ENCODE assay signal across 17 cellular contexts in the genomic region with DNA sequence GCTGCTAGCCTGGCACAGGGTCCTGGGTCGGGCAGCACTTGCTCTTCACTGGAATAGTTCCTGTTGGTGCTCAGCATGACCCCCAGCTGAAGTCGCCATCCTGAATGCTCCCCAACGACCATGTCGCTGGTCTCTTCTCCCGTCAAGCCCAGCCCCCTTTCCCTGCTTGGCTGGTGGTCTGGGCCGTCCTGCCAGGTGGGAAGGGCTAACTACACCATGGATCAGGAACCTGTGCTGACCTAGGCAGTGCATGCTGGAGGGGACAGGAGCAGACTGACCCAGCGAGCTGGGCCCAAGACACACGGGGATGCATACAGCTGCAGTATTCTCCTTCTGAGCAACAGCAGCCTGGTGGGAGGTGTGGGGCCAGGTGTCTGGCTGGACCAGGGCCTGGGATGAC. TPM values are rescaled to one million over a fixed set of nuclear protein-coding genes. Genes with fewer than 3 reads are reported as not detected.
A peak's percentile ranks its signal among the peaks of the same experiment; 100 is the strongest.
DNase-seq lines count a peak whose midpoint lies in the region; ATAC-seq and TF ChIP-seq lines count a peak whose summit lies in the region.
"Had no signal": no experiment of that assay in that cellular context is flagged by ENCODE, and none has a peak within 500 bp of the region (broad histone marks: within the 10 kb centered on the region; RNA-seq: fewer than 3 reads in every experiment).

No MANE protein-coding gene starts in this region.

- no peak overlapping the region for H2AFZ ChIP-seq in neuronal stem cell (ENCODE audit: low read length)

- no peak for ATAC-seq in activated CD8-positive, alpha-beta T cell treated with anti-CD3 and anti-CD28 coated beads, Interleukin-2, amount 10 ng/mL, durations not matched to agents 7 days and 5 days
- ATAC-seq in activated CD8-positive, alpha-beta T cell treated with anti-CD3 and anti-CD28 coated beads for 36 hours: no peak
- no peak for ATAC-seq in T-cell (replicated peaks in 1 of 4)
- ATAC-seq: PC-3 had no signal

- no peak overlapping the region for H3K27ac ChIP-seq in neuronal stem cell (replicated peaks; ENCODE audit: low read length)
- H3K27ac ChIP-seq: KMS-11 had no signal

- no peak for TF ChIP-seq CTCF in activated CD8-positive, alpha-beta T cell treated with anti-CD3 and anti-CD28 coated beads for 36 hours (IDR thresholded peaks at IDR 0.05)
- TF ChIP-seq CTCF in Caco-2 (IDR thresholded peaks at IDR 0.05; ENCODE audit: insufficient read depth in 1 of 2, low read depth in 1 of 2, low read length in 1 of 2, severe bottlenecking in 1 of 2, unreplicated experiment in 1 of 2): no peak
- TF ChIP-seq CTCF in brain (conservative IDR thresholded peaks at IDR 0.05): no peak

- H4K8ac ChIP-seq in neuronal stem cell (ENCODE audit: low read depth, low read length): no peak overlapping the region

- H2AK5ac ChIP-seq in neuronal stem cell (ENCODE audit: low read depth, low read length): peak overlapping the region; percentile 38

- no peaks in the 10 kb centered on the region for H3K36me3 ChIP-seq in Caco-2 (ENCODE audit: control insufficient read depth, insufficient read depth, low read length)
- no peaks in the 10 kb centered on the region for H3K36me3 ChIP-seq in neuronal stem cell (replicated peaks in 1 of 2; ENCODE audit: control insufficient read depth in 2 of 2, insufficient read depth in 2 of 2, low read length in 2 of 2)
- H3K36me3 ChIP-seq: MG63 had no signal

- BruUV-seq in Caco-2 (replicated peaks; lab: Mats Ljungman, UMichigan): no TSS peak

- H3K9me3 Mint-ChIP-seq in activated CD8-positive, alpha-beta T cell treated with anti-CD3 and anti-CD28 coated beads, Interleukin-2, amount 10 ng/mL, durations not matched to agents 7 days and 5 days (ENCODE audit: insufficient read depth): no peaks in the 10 kb centered on the region
- H3K9me3 Mint-ChIP-seq in activated CD8-positive, alpha-beta T cell treated with anti-CD3 and anti-CD28 coated beads for 36 hours: no peaks in the 10 kb centered on the region
- no peaks in the 10 kb centered on the region for H3K9me3 Mint-ChIP-seq in Caco-2 (ENCODE audit: unreplicated experiment)
- no peaks in the 10 kb centered on the region for H3K9me3 Mint-ChIP-seq in brain
- H3K9me3 Mint-ChIP-seq in T-cell: no peaks in the 10 kb centered on the region

- no CpG with 5 or more reads among the region's 8 CpGs for WGBS in neuronal stem cell (ENCODE audit: extremely low coverage in 2 of 2, insufficient read length in 2 of 2, insufficient replicate concordance in 1 of 2), 2 donors

- H3K4me3 ChIP-seq in Caco-2 (ENCODE audit: low read depth, low read length) (no peak overlapping the region), neuronal stem cell (ENCODE audit: low read length in 2 of 2) (no peak overlapping the region)
- H3K4me3 ChIP-seq: MG63 had no signal

- H3K79me1 ChIP-seq in neuronal stem cell (ENCODE audit: low read depth, low read length): no peaks in the 10 kb centered on the region

- H3K9me3 ChIP-seq in Caco-2: no peaks in the 10 kb centered on the region
- no peaks in the 10 kb centered on the region for H3K9me3 ChIP-seq in neuronal stem cell (replicated peaks in 1 of 2; ENCODE audit: control insufficient read depth in 2 of 2, insufficient read depth in 1 of 2, low read depth in 1 of 2, low read length in 2 of 2)
- H3K9me3 ChIP-seq: MG63 had no signal

- no peak overlapping the region for H3K4ac ChIP-seq in neuronal stem cell (ENCODE audit: low read length)

- H3K4me1 ChIP-seq in Caco-2 (peaks cover 7% of the 10 kb centered on the region), neuronal stem cell (ENCODE audit: control insufficient read depth in 2 of 2, insufficient read depth in 1 of 2, low read depth in 1 of 2, low read length in 2 of 2) (peaks cover 29 to 32% of the 10 kb centered on the region in 2 donors)

- H3K14ac ChIP-seq in neuronal stem cell (ENCODE audit: low read length): no peak overlapping the region

- H3K27me3 Mint-ChIP-seq in activated CD8-positive, alpha-beta T cell treated with anti-CD3 and anti-CD28 coated beads, Interleukin-2, amount 10 ng/mL, durations not matched to agents 7 days and 5 days (ENCODE audit: low read depth): no peaks in the 10 kb centered on the region
- no peaks in the 10 kb centered on the region for H3K27me3 Mint-ChIP-seq in activated CD8-positive, alpha-beta T cell treated with anti-CD3 and anti-CD28 coated beads for 36 hours
- no peaks in the 10 kb centered on the region for H3K27me3 Mint-ChIP-seq in Caco-2 (ENCODE audit: insufficient read depth, unreplicated experiment)
- H3K27me3 Mint-ChIP-seq in brain: no peaks in the 10 kb centered on the region
- no peaks in the 10 kb centered on the region for H3K27me3 Mint-ChIP-seq in T-cell

- intact Hi-C loops in activated CD8-positive, alpha-beta T cell treated with anti-CD3 and anti-CD28 coated beads for 36 hours (cut with micrococcal nuclease): no loop called here
- intact Hi-C loops in Caco-2 (cut with micrococcal nuclease; ENCODE audit: unreplicated experiment): no loop called here

- H2BK15ac ChIP-seq in neuronal stem cell (ENCODE audit: low read length): peak overlapping the region; percentile 11

- peaks cover 63% of the 10 kb centered on the region for H3K4me1 Mint-ChIP-seq in activated CD8-positive, alpha-beta T cell treated with anti-CD3 and anti-CD28 coated beads, Interleukin-2, amount 10 ng/mL, durations not matched to agents 7 days and 5 days (ENCODE audit: low read depth)
- H3K4me1 Mint-ChIP-seq in activated CD8-positive, alpha-beta T cell treated with anti-CD3 and anti-CD28 coated beads for 36 hours (ENCODE audit: low read depth): peaks cover 48% of the 10 kb centered on the region
- H3K4me1 Mint-ChIP-seq in Caco-2 (ENCODE audit: low read depth, unreplicated experiment) (peaks cover 4% of the 10 kb centered on the region), brain (peaks cover 54% of the 10 kb centered on the region), T-cell (peaks cover 48 to 53% (median 50%) of the 10 kb centered on the region in 3 donors)

- H3K27ac Mint-ChIP-seq in activated CD8-positive, alpha-beta T cell treated with anti-CD3 and anti-CD28 coated beads, Interleukin-2, amount 10 ng/mL, durations not matched to agents 7 days and 5 days: peak overlapping the region; percentile 72
- H3K27ac Mint-ChIP-seq in activated CD8-positive, alpha-beta T cell treated with anti-CD3 and anti-CD28 coated beads for 36 hours: no peak overlapping the region
- peak overlapping the region; percentile 12 for H3K27ac Mint-ChIP-seq in Caco-2 (ENCODE audit: unreplicated experiment)
- H3K27ac Mint-ChIP-seq in brain: peak overlapping the region in 3 of 5 experiments; percentile 21 to 77 (median 71)
- peak overlapping the region in 1 of 2 donors; percentile 79 for H3K27ac Mint-ChIP-seq in T-cell

- no peak overlapping the region for H4K91ac ChIP-seq in neuronal stem cell (ENCODE audit: low read depth, low read length, poor library complexity)

- H3K4me3 Mint-ChIP-seq in activated CD8-positive, alpha-beta T cell treated with anti-CD3 and anti-CD28 coated beads, Interleukin-2, amount 10 ng/mL, durations not matched to agents 7 days and 5 days: no peak overlapping the region
- H3K4me3 Mint-ChIP-seq in activated CD8-positive, alpha-beta T cell treated with anti-CD3 and anti-CD28 coated beads for 36 hours: no peak overlapping the region
- H3K4me3 Mint-ChIP-seq in Caco-2 (ENCODE audit: unreplicated experiment) (no peak overlapping the region), brain (no peak overlapping the region), T-cell (peak overlapping the region in 1 of 3 donors; percentile 76)

- CTCF ChIA-PET in activated CD8-positive, alpha-beta T cell treated with anti-CD3 and anti-CD28 coated beads, Interleukin-2, amount 10 ng/mL, durations not matched to agents 7 days and 5 days (lab: Charles Lee): interaction anchor here (1.2 kb wide), 1 partner anchor 10 kb away, joined by 3 read pairs; a partner anchor contains a TSS
- CTCF ChIA-PET in activated CD8-positive, alpha-beta T cell treated with anti-CD3 and anti-CD28 coated beads for 36 hours (lab: Charles Lee): interaction anchor here (0.7 to 1.8 kb wide), 3 partner anchors 10 to 33 kb away, joined by 3 to 7 read pairs (median 5); a partner anchor contains a TSS
- CTCF ChIA-PET in Caco-2 (lab: Charles Lee) (interaction anchor here (1.2 kb wide), 1 partner anchor 73 kb away, joined by 4 read pairs; no protein-coding TSS in a partner anchor), T-cell (lab: Charles Lee) (no interaction called here)

- H3K23ac ChIP-seq in neuronal stem cell (ENCODE audit: low read depth, low read length, poor library complexity): no peak overlapping the region

- peak overlapping the region; percentile 66 for H3K18ac ChIP-seq in neuronal stem cell (ENCODE audit: low read length)

- no peaks in the 10 kb centered on the region for H3K27me3 ChIP-seq in Caco-2 (replicated peaks; ENCODE audit: control insufficient read depth, insufficient read depth, low read length)
- peaks cover 0 to 3% (median 0%) of the 10 kb centered on the region in 3 experiments for H3K27me3 ChIP-seq in neuronal stem cell (ENCODE audit: control insufficient read depth in 3 of 3, insufficient read depth in 3 of 3, low read depth in 1 of 3, low read length in 3 of 3)
- H3K27me3 ChIP-seq: MG63 had no signal

- H2BK12ac ChIP-seq in neuronal stem cell (ENCODE audit: low read length): no peak overlapping the region

- H3K4me2 ChIP-seq in neuronal stem cell (ENCODE audit: insufficient read depth, low read length, poor library complexity, severe bottlenecking): no peak overlapping the region
- H3K4me2 ChIP-seq: KMS-11 had no signal

- H2BK120ac ChIP-seq in neuronal stem cell (ENCODE audit: low read depth, low read length): peak overlapping the region; percentile 14

- no peak for DNase-seq in activated CD8-positive, alpha-beta T cell treated with anti-CD3 and anti-CD28 coated beads, Interleukin-2, amount 10 ng/mL, durations not matched to agents 7 days and 5 days
- no peak for DNase-seq in activated CD8-positive, alpha-beta T cell treated with anti-CD3 and anti-CD28 coated beads for 36 hours
- no peak for DNase-seq in Caco-2
- DNase-seq in neuronal stem cell (ENCODE audit: low spot score): no peak
- no peak for DNase-seq in T-cell
- no peak for DNase-seq in SHP77 (lab: John Stamatoyannopoulos, UW)
- DNase-seq in CD1c-positive myeloid dendritic cell (ENCODE audit: extremely low spot score): no peak
- DNase-seq: AML-193, GOT3, MG63, NCI-H1092 treated with DMSO at 0.1 percent for 48 hours, NCI-H1694, NCI-H2107, NCI-H345, PC-3 had no signal

- no peak overlapping the region for H3K9ac ChIP-seq in neuronal stem cell (ENCODE audit: low read depth, low read length, poor library complexity)
- H3K9ac ChIP-seq: KMS-11 had no signal

- H2BK5ac ChIP-seq in neuronal stem cell (ENCODE audit: low read length): peak overlapping the region; percentile 43

- peaks cover 17% of the 10 kb centered on the region for H3K36me3 Mint-ChIP-seq in activated CD8-positive, alpha-beta T cell treated with anti-CD3 and anti-CD28 coated beads, Interleukin-2, amount 10 ng/mL, durations not matched to agents 7 days and 5 days (ENCODE audit: low read depth)
- H3K36me3 Mint-ChIP-seq in activated CD8-positive, alpha-beta T cell treated with anti-CD3 and anti-CD28 coated beads for 36 hours (ENCODE audit: low read depth): no peaks in the 10 kb centered on the region
- H3K36me3 Mint-ChIP-seq in Caco-2 (ENCODE audit: insufficient read depth, unreplicated experiment) (peaks cover 23% of the 10 kb centered on the region), brain (no peaks in the 10 kb centered on the region), T-cell (no peaks in the 10 kb centered on the region)

- POLR2A ChIA-PET in activated CD8-positive, alpha-beta T cell treated with anti-CD3 and anti-CD28 coated beads, Interleukin-2, amount 10 ng/mL, durations not matched to agents 7 days and 5 days (lab: Charles Lee): interaction anchor here (0.8 to 5.6 kb wide), 3 partner anchors 9 to 28 kb away, joined by 3 to 117 read pairs (median 3); a partner anchor contains a TSS
- POLR2A ChIA-PET in activated CD8-positive, alpha-beta T cell treated with anti-CD3 and anti-CD28 coated beads for 36 hours (lab: Charles Lee): interaction anchor here (1.1 to 19.1 kb wide), 2 partner anchors 9 to 17 kb away, joined by 4 to 617 read pairs; a partner anchor contains a TSS
- POLR2A ChIA-PET in Caco-2 (lab: Charles Lee): no interaction called here
- POLR2A ChIA-PET in T-cell (lab: Charles Lee): interaction anchor here in 1 of 2 donors (1.6 kb wide), 1 partner anchor 10 kb away, joined by 6 read pairs; a partner anchor contains a TSS

RNA-seq across cellular contexts. Expression of a gene that starts 9.2 kb away (rescaled TPM):
- total RNA-seq in activated CD8-positive, alpha-beta T cell treated with anti-CD3 and anti-CD28 coated beads, Interleukin-2, amount 10 ng/mL, durations not matched to agents 7 days and 5 days: 100 to 1,000 TPM; 212 to 254 TPM
- total RNA-seq in activated CD8-positive, alpha-beta T cell treated with anti-CD3 and anti-CD28 coated beads for 36 hours: 100 to 1,000 TPM; 103 to 116 TPM
- total RNA-seq in Caco-2 (2022) (109 and 118 TPM in 2 replicates), T-cell (100 to 1,000 TPM in 2 of 5 donors, 10 to 100 TPM in 3; 24.6 to 279 (median 38.9) TPM)
- 39.4 TPM for polyA plus RNA-seq in brain (ENCODE audit: insufficient read depth, low read depth, low replicate concordance)
- 57.8 TPM for polyA plus RNA-seq in neuronal stem cell (2013, experiment 1 of 2)
- 61.7 TPM for polyA plus RNA-seq in neuronal stem cell (2013, experiment 2 of 2)

Comparison
In these comparisons a context has a peak if more than half of its experiments do, and no peak if none do; other contexts are left out.
1. CTCF ChIA-PET loops: an anchor here in activated CD8-positive, alpha-beta T cell treated with anti-CD3 and anti-CD28 coated beads, Interleukin-2, amount 10 ng/mL, durations not matched to agents 7 days and 5 days (1.2 kb wide), activated CD8-positive, alpha-beta T cell treated with anti-CD3 and anti-CD28 coated beads for 36 hours (0.7 to 1.8 kb wide) and Caco-2 (1.2 kb wide); none called in T-cell.